ENCODE assay signal across 9 cellular contexts in genomic region chr2:51710222-51710621, GRCh38.
DNase-seq lines count a peak whose midpoint lies in the region; ATAC-seq and TF ChIP-seq lines count a peak whose summit lies in the region.
"Had no signal": no experiment of that assay in that cellular context is flagged by ENCODE, and none has a peak within 500 bp of the region (broad histone marks: within the 10 kb centered on the region; RNA-seq: fewer than 3 reads in every experiment).

No MANE protein-coding gene starts in this region.

- no peak for TF ChIP-seq CTCF in Calu3 (IDR thresholded peaks at IDR 0.05; ENCODE audit: unreplicated experiment)
- TF ChIP-seq CTCF in fibroblast of mammary gland (conservative IDR thresholded peaks at IDR 0.05; ENCODE audit: control insufficient read depth, insufficient read depth, low read depth, low read length): peak; percentile 2

- H3K27me3 Mint-ChIP-seq in Calu3 (ENCODE audit: unreplicated experiment): no peaks in the 10 kb centered on the region
- H3K27me3 Mint-ChIP-seq in activated naive CD8-positive, alpha-beta T cell treated with anti-CD3 and anti-CD28 coated beads, Interleukin-2, amount 50 U/mL, for 24 hours: no peaks in the 10 kb centered on the region

- CTCF ChIA-PET in Calu3 (lab: Charles Lee): no interaction called here

- peak; percentile 13 for DNase-seq in Calu3
- peak; percentile 0 for DNase-seq in NCI-H1092 (lab: John Stamatoyannopoulos, UW)
- DNase-seq in fibroblast of mammary gland (ENCODE audit: low read depth): no peak
- DNase-seq in activated naive CD8-positive, alpha-beta T cell treated with anti-CD3 and anti-CD28 coated beads, Interleukin-2, amount 50 U/mL, for 24 hours: no peak
- DNase-seq in NCI-H345 (lab: John Stamatoyannopoulos, UW): no peak
- no peak for DNase-seq in activated T-cell treated with anti-CD3 and anti-CD28 coated beads, Interleukin-2, amount 50 U/mL, for 1 hour
- DNase-seq: amniotic stem cell had no signal

- no peak overlapping the region for H3K27ac Mint-ChIP-seq in Calu3 (ENCODE audit: unreplicated experiment)
- no peak overlapping the region for H3K27ac Mint-ChIP-seq in activated naive CD8-positive, alpha-beta T cell treated with anti-CD3 and anti-CD28 coated beads, Interleukin-2, amount 50 U/mL, for 24 hours

- H3K9me3 Mint-ChIP-seq in Calu3 (ENCODE audit: low read depth, unreplicated experiment): peaks cover 4% of the 10 kb centered on the region
- peaks cover 12% of the 10 kb centered on the region for H3K9me3 Mint-ChIP-seq in activated naive CD8-positive, alpha-beta T cell treated with anti-CD3 and anti-CD28 coated beads, Interleukin-2, amount 50 U/mL, for 24 hours

- H3K4me1 Mint-ChIP-seq in Calu3 (ENCODE audit: low read depth, unreplicated experiment): no peaks in the 10 kb centered on the region
- no peaks in the 10 kb centered on the region for H3K4me1 Mint-ChIP-seq in activated naive CD8-positive, alpha-beta T cell treated with anti-CD3 and anti-CD28 coated beads, Interleukin-2, amount 50 U/mL, for 24 hours

- ATAC-seq in GM21529 (IDR thresholded peaks at IDR 0.05; ENCODE audit: unreplicated experiment): peak; percentile 67
- no peak for ATAC-seq in activated naive CD8-positive, alpha-beta T cell treated with anti-CD3 and anti-CD28 coated beads, Interleukin-2, amount 50 U/mL, for 24 hours
- no peak for ATAC-seq in HG03196 (IDR thresholded peaks at IDR 0.05; ENCODE audit: unreplicated experiment)

- no TSS peak for BruUV-seq in Calu3 (replicated peaks; lab: Mats Ljungman, UMichigan)

- H3K36me3 Mint-ChIP-seq in Calu3 (ENCODE audit: insufficient read depth, unreplicated experiment): no peaks in the 10 kb centered on the region
- H3K36me3 Mint-ChIP-seq in activated naive CD8-positive, alpha-beta T cell treated with anti-CD3 and anti-CD28 coated beads, Interleukin-2, amount 50 U/mL, for 24 hours (ENCODE audit: low read depth): no peaks in the 10 kb centered on the region

- H3K4me3 ChIP-seq in fibroblast of mammary gland (ENCODE audit: control insufficient read depth, low read depth, low read length): no peak overlapping the region

- intact Hi-C loops in Calu3 (cut with micrococcal nuclease; ENCODE audit: unreplicated experiment): no loop called here

- no peak overlapping the region for H3K4me3 Mint-ChIP-seq in Calu3 (ENCODE audit: low read depth, unreplicated experiment)
- no peak overlapping the region for H3K4me3 Mint-ChIP-seq in activated naive CD8-positive, alpha-beta T cell treated with anti-CD3 and anti-CD28 coated beads, Interleukin-2, amount 50 U/mL, for 24 hours

Comparison
In these comparisons a context has a peak if more than half of its experiments do, and no peak if none do; other contexts are left out.
1. DNase-seq: peak in Calu3 (single experiment) and NCI-H1092 (single experiment); none in fibroblast of mammary gland (single experiment), activated naive CD8-positive, alpha-beta T cell treated with anti-CD3 and anti-CD28 coated beads, Interleukin-2, amount 50 U/mL, for 24 hours (single experiment), NCI-H345 (single experiment) and activated T-cell treated with anti-CD3 and anti-CD28 coated beads, Interleukin-2, amount 50 U/mL, for 1 hour (single experiment).